Comparison of ENCODE assay signal across 9 cellular contexts in genomic region chr17:7124923-7125322, GRCh38. TPM values are rescaled to one million over a fixed set of nuclear protein-coding genes. Genes with fewer than 3 reads are reported as not detected.
"Had no signal": no experiment of that assay in that cellular context is flagged by ENCODE, and none has a peak within 500 bp of the region (broad histone marks: within the 10 kb centered on the region; RNA-seq: fewer than 3 reads in every experiment).

No MANE protein-coding gene starts in this region.

- H3K4me3 ChIP-seq: GM23338, K562 had no signal

- FAIRE-seq: H1, H54, HTR-8/SVneo, K562 had no signal

- H3K9me3 Mint-ChIP-seq: GM23338, H9 had no signal

- H3K4me3 Mint-ChIP-seq: GM23338, H9 had no signal

- H3K27ac Mint-ChIP-seq: GM23338, H9 had no signal

- ATAC-seq: GM23338, K562 had no signal

- DNase-seq: H9, HCEC 1CT, IMR-90 had no signal

RNA-seq across cellular contexts. Expression of gene ASGR2, which starts 10.3 kb away (rescaled TPM):
- total RNA-seq: H1, H9, HT-29, IMR-90, K562 had no signal
- polyA plus RNA-seq: GM23338, IMR-90, K562 had no signal

RNA-seq across cellular contexts. Expression of gene CLEC10A, which starts 44.9 kb away (rescaled TPM):
- total RNA-seq: GM23338, H1, H9, HT-29, IMR-90 had no signal
- polyA plus RNA-seq: GM23338, H1, IMR-90 had no signal

RNA-seq across cellular contexts. Expression of gene ASGR1, which starts 54.2 kb away (rescaled TPM):
- total RNA-seq: HT-29 had no signal
